In the genomic region with DNA sequence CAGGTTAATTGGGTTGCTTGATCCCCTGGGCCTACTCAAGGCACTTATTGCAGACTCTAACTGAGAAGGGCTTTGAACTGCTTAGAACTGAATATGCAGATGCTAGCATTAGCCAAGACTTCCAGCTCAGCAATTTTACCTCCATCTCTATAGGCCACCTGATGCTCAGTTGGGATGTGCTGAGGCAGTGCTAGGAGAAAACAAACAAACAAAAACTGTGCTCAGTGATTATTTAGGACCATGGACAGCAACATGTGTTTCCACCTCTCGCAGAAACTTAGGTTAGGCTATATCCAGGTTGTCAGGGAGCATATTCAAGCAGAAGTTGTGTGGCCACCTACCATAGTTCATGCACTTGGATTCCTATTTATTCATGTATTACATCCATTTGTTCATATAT, we compare ENCODE assay signal across 11 cellular contexts.
DNase-seq lines count a peak whose midpoint lies in the region; ATAC-seq lines count a peak whose summit lies in the region.
"Had no signal": no experiment of that assay in that cellular context is flagged by ENCODE, and none has a peak within 500 bp of the region (broad histone marks: within the 10 kb centered on the region; RNA-seq: fewer than 3 reads in every experiment).

No MANE protein-coding gene starts in this region.

- no peaks in the 10 kb centered on the region for H3K9me3 Mint-ChIP-seq in activated naive CD4-positive, alpha-beta T cell treated with anti-CD3 and anti-CD28 coated beads for 36 hours
- no peaks in the 10 kb centered on the region for H3K9me3 Mint-ChIP-seq in activated T-helper 2 cell treated with anti-CD3 and anti-CD28 coated beads, Interferon-gamma antibody, Interleukin-2, Interleukin-4, amounts not matched to agents 10 μg/mL and 5 μg/mL and 100 μg/mL, durations not matched to agents 14 hours and 24 hours and 36 hours
- H3K9me3 Mint-ChIP-seq: activated naive CD4-positive, alpha-beta T cell treated with anti-CD3 and anti-CD28 coated beads, Interleukin-2, amount 10 ng/mL, durations not matched to agents 7 days and 5 days; central memory CD8-positive, alpha-beta T cell had no signal

- H3K27me3 Mint-ChIP-seq in activated naive CD4-positive, alpha-beta T cell treated with anti-CD3 and anti-CD28 coated beads for 36 hours (ENCODE audit: low read depth) = peaks cover 21% of the 10 kb centered on the region
- H3K27me3 Mint-ChIP-seq in activated T-helper 2 cell treated with anti-CD3 and anti-CD28 coated beads, Interferon-gamma antibody, Interleukin-2, Interleukin-4, amounts not matched to agents 10 μg/mL and 5 μg/mL and 100 μg/mL, durations not matched to agents 14 hours and 24 hours and 36 hours (ENCODE audit: low read depth) = no peaks in the 10 kb centered on the region
- H3K27me3 Mint-ChIP-seq: activated naive CD4-positive, alpha-beta T cell treated with anti-CD3 and anti-CD28 coated beads, Interleukin-2, amount 10 ng/mL, durations not matched to agents 7 days and 5 days had no signal

- H3K36me3 Mint-ChIP-seq in activated naive CD4-positive, alpha-beta T cell treated with anti-CD3 and anti-CD28 coated beads for 36 hours (ENCODE audit: low read depth) = no peaks in the 10 kb centered on the region
- no peaks in the 10 kb centered on the region for H3K36me3 Mint-ChIP-seq in activated T-helper 2 cell treated with anti-CD3 and anti-CD28 coated beads, Interferon-gamma antibody, Interleukin-2, Interleukin-4, amounts not matched to agents 10 μg/mL and 5 μg/mL and 100 μg/mL, durations not matched to agents 14 hours and 24 hours and 36 hours (ENCODE audit: low read depth)
- H3K36me3 Mint-ChIP-seq: activated naive CD4-positive, alpha-beta T cell treated with anti-CD3 and anti-CD28 coated beads, Interleukin-2, amount 10 ng/mL, durations not matched to agents 7 days and 5 days had no signal

- CTCF ChIA-PET in activated naive CD4-positive, alpha-beta T cell treated with anti-CD3 and anti-CD28 coated beads for 36 hours (lab: Charles Lee) = no interaction called here

- no peaks in the 10 kb centered on the region for H3K4me1 Mint-ChIP-seq in activated naive CD4-positive, alpha-beta T cell treated with anti-CD3 and anti-CD28 coated beads for 36 hours (ENCODE audit: low read depth)
- H3K4me1 Mint-ChIP-seq in activated T-helper 2 cell treated with anti-CD3 and anti-CD28 coated beads, Interferon-gamma antibody, Interleukin-2, Interleukin-4, amounts not matched to agents 10 μg/mL and 5 μg/mL and 100 μg/mL, durations not matched to agents 14 hours and 24 hours and 36 hours (ENCODE audit: low read depth) = no peaks in the 10 kb centered on the region
- H3K4me1 Mint-ChIP-seq: activated naive CD4-positive, alpha-beta T cell treated with anti-CD3 and anti-CD28 coated beads, Interleukin-2, amount 10 ng/mL, durations not matched to agents 7 days and 5 days; central memory CD8-positive, alpha-beta T cell had no signal

- DNase-seq in ELR (ENCODE audit: low read depth) (peak; percentile 9), LoVo (ENCODE audit: low spot score) (peak; percentile 32), SW480 (ENCODE audit: low spot score) (peak; percentile 11), iPS-NIHi11 (ENCODE audit: low spot score) (peak; percentile 55), HuH-7.5 (ENCODE audit: low spot score) (no peak)
- DNase-seq in activated naive CD4-positive, alpha-beta T cell treated with anti-CD3 and anti-CD28 coated beads for 36 hours = no peak
- DNase-seq in activated T-helper 2 cell treated with anti-CD3 and anti-CD28 coated beads, Interferon-gamma antibody, Interleukin-2, Interleukin-4, amounts not matched to agents 10 μg/mL and 5 μg/mL and 100 μg/mL, durations not matched to agents 14 hours and 24 hours and 36 hours (ENCODE audit: low spot score) = no peak
- DNase-seq: activated naive CD4-positive, alpha-beta T cell treated with anti-CD3 and anti-CD28 coated beads, Interleukin-2, amount 10 ng/mL, durations not matched to agents 7 days and 5 days; NCI-H2029 had no signal

- intact Hi-C loops in activated naive CD4-positive, alpha-beta T cell treated with anti-CD3 and anti-CD28 coated beads for 36 hours (cut with micrococcal nuclease) = no loop called here
- intact Hi-C loops in activated T-helper 2 cell treated with anti-CD3 and anti-CD28 coated beads, Interferon-gamma antibody, Interleukin-2, Interleukin-4, amounts not matched to agents 10 μg/mL and 5 μg/mL and 100 μg/mL, durations not matched to agents 14 hours and 24 hours and 36 hours (cut with micrococcal nuclease) = no loop called here

- H3K27ac Mint-ChIP-seq in activated naive CD4-positive, alpha-beta T cell treated with anti-CD3 and anti-CD28 coated beads for 36 hours = no peak overlapping the region
- H3K27ac Mint-ChIP-seq in activated T-helper 2 cell treated with anti-CD3 and anti-CD28 coated beads, Interferon-gamma antibody, Interleukin-2, Interleukin-4, amounts not matched to agents 10 μg/mL and 5 μg/mL and 100 μg/mL, durations not matched to agents 14 hours and 24 hours and 36 hours = no peak overlapping the region
- H3K27ac Mint-ChIP-seq: activated naive CD4-positive, alpha-beta T cell treated with anti-CD3 and anti-CD28 coated beads, Interleukin-2, amount 10 ng/mL, durations not matched to agents 7 days and 5 days had no signal

- H3K4me3 Mint-ChIP-seq in activated naive CD4-positive, alpha-beta T cell treated with anti-CD3 and anti-CD28 coated beads for 36 hours = no peak overlapping the region
- H3K4me3 Mint-ChIP-seq in activated T-helper 2 cell treated with anti-CD3 and anti-CD28 coated beads, Interferon-gamma antibody, Interleukin-2, Interleukin-4, amounts not matched to agents 10 μg/mL and 5 μg/mL and 100 μg/mL, durations not matched to agents 14 hours and 24 hours and 36 hours (ENCODE audit: low read depth) = no peak overlapping the region
- H3K4me3 Mint-ChIP-seq: activated naive CD4-positive, alpha-beta T cell treated with anti-CD3 and anti-CD28 coated beads, Interleukin-2, amount 10 ng/mL, durations not matched to agents 7 days and 5 days; central memory CD8-positive, alpha-beta T cell had no signal

- ATAC-seq in HG02678 (IDR thresholded peaks at IDR 0.05; ENCODE audit: unreplicated experiment) = no peak

Comparison
In these comparisons a context has a peak if more than half of its experiments do, and no peak if none do; other contexts are left out.
1. DNase-seq: peak in ELR (single experiment), LoVo (single experiment), SW480 (single experiment) and iPS-NIHi11 (single experiment); none in HuH-7.5 (single experiment), activated naive CD4-positive, alpha-beta T cell treated with anti-CD3 and anti-CD28 coated beads for 36 hours (single experiment) and activated T-helper 2 cell treated with anti-CD3 and anti-CD28 coated beads, Interferon-gamma antibody, Interleukin-2, Interleukin-4, amounts not matched to agents 10 μg/mL and 5 μg/mL and 100 μg/mL, durations not matched to agents 14 hours and 24 hours and 36 hours (single experiment).